Comparison of ENCODE assay signal across 33 cellular contexts in genomic region chr14:30603402-30603801, GRCh38.
"Had no signal": no experiment of that assay in that cellular context is flagged by ENCODE, and none has a peak within 500 bp of the region (broad histone marks: within the 10 kb centered on the region; RNA-seq: fewer than 3 reads in every experiment).

No MANE protein-coding gene starts in this region.

- H3K27me3 Mint-ChIP-seq: activated naive CD4-positive, alpha-beta T cell treated with anti-CD3 and anti-CD28 coated beads, Interleukin-2, amount 10 ng/mL, durations not matched to agents 7 days and 5 days; activated T-cell treated with anti-CD3 and anti-CD28 coated beads, Interleukin-2, amount 50 U/mL, for 24 hours; effector memory CD8-positive, alpha-beta T cell; memory B cell; naive thymus-derived CD4-positive, alpha-beta T cell had no signal

- DNase-seq: activated CD4-positive, alpha-beta T cell treated with anti-CD3 and anti-CD28 coated beads for 48 hours; activated CD4-positive, alpha-beta T cell treated with anti-CD3 and anti-CD28 coated beads, Interleukin-2, amount 50 U/mL, for 48 hours; activated CD8-positive, alpha-beta memory T cell treated with anti-CD3 and anti-CD28 coated beads, Interleukin-2, amount 50 U/mL, for 48 hours; activated gamma-delta T cell; activated naive CD4-positive, alpha-beta T cell treated with anti-CD3 and anti-CD28 coated beads, Interleukin-2, amount 10 ng/mL, durations not matched to agents 7 days and 5 days; activated T-cell treated with anti-CD3 and anti-CD28 coated beads, Interleukin-2, amount 50 U/mL, for 24 hours; amniotic stem cell; brain microvascular endothelial cell; caudate nucleus; cortex of kidney; effector memory CD8-positive, alpha-beta T cell; hypothalamus; immature natural killer cell; kidney; left colon; midbrain; naive thymus-derived CD4-positive, alpha-beta T cell; nucleus accumbens; pancreas; retina; sigmoid colon; small intestine; stimulated activated CD4-positive, alpha-beta T cell treated with anti-CD3 and anti-CD28 coated beads, Interleukin-2, amount 100 ng/mL, for 24 hours; stimulated activated naive CD4-positive, alpha-beta T cell treated with Interleukin-2 at 50 U/mL for 16 hours; testis; transverse colon; uterus; WERI-Rb-1 had no signal

- H3K9me3 Mint-ChIP-seq: activated naive CD4-positive, alpha-beta T cell treated with anti-CD3 and anti-CD28 coated beads, Interleukin-2, amount 10 ng/mL, durations not matched to agents 7 days and 5 days; activated T-cell treated with anti-CD3 and anti-CD28 coated beads, Interleukin-2, amount 50 U/mL, for 24 hours; effector memory CD8-positive, alpha-beta T cell; immature natural killer cell; memory B cell; naive thymus-derived CD4-positive, alpha-beta T cell; T-helper 2 cell treated with Interferon-gamma antibody and Interleukin-4, amounts not matched to agents 5 μg/mL and 100 μg/mL, for 36 hours had no signal

- H3K4me1 ChIP-seq: heart left ventricle, pancreas, prostate gland, sigmoid colon, testis, uterus had no signal

- H3K9me3 ChIP-seq: heart left ventricle, pancreas, prostate gland, sigmoid colon, testis, transverse colon, uterus had no signal

- H3K4me3 ChIP-seq: heart left ventricle, pancreas, prostate gland, sigmoid colon, testis, transverse colon, uterus had no signal

- H3K36me3 ChIP-seq: prostate gland, uterus had no signal

- H3K27ac ChIP-seq: brain microvascular endothelial cell, heart left ventricle, pancreas, prostate gland, sigmoid colon, testis, transverse colon, uterus, WERI-Rb-1 had no signal

- H3K27ac Mint-ChIP-seq: activated naive CD4-positive, alpha-beta T cell treated with anti-CD3 and anti-CD28 coated beads, Interleukin-2, amount 10 ng/mL, durations not matched to agents 7 days and 5 days; activated T-cell treated with anti-CD3 and anti-CD28 coated beads, Interleukin-2, amount 50 U/mL, for 24 hours; effector memory CD8-positive, alpha-beta T cell; immature natural killer cell; memory B cell; naive thymus-derived CD4-positive, alpha-beta T cell; T-helper 2 cell treated with Interferon-gamma antibody and Interleukin-4, amounts not matched to agents 5 μg/mL and 100 μg/mL, for 36 hours had no signal

- ATAC-seq: activated CD4-positive, CD25-positive, alpha-beta regulatory T cell treated with anti-CD3 and anti-CD28 coated beads, Interleukin-2, amount 50 U/mL, for 24 hours; effector memory CD8-positive, alpha-beta T cell; heart left ventricle; left colon; naive thymus-derived CD4-positive, alpha-beta T cell; pancreas had no signal

- H3K4me1 Mint-ChIP-seq: activated naive CD4-positive, alpha-beta T cell treated with anti-CD3 and anti-CD28 coated beads, Interleukin-2, amount 10 ng/mL, durations not matched to agents 7 days and 5 days; immature natural killer cell; memory B cell; naive thymus-derived CD4-positive, alpha-beta T cell had no signal

- H3K4me3 Mint-ChIP-seq: activated naive CD4-positive, alpha-beta T cell treated with anti-CD3 and anti-CD28 coated beads, Interleukin-2, amount 10 ng/mL, durations not matched to agents 7 days and 5 days; activated T-cell treated with anti-CD3 and anti-CD28 coated beads, Interleukin-2, amount 50 U/mL, for 24 hours; effector memory CD8-positive, alpha-beta T cell; immature natural killer cell; memory B cell; naive thymus-derived CD4-positive, alpha-beta T cell; T-helper 2 cell treated with Interferon-gamma antibody and Interleukin-4, amounts not matched to agents 5 μg/mL and 100 μg/mL, for 36 hours had no signal

- H3K27me3 ChIP-seq: brain microvascular endothelial cell, heart left ventricle, pancreas, sigmoid colon, testis, transverse colon, uterus had no signal
